16 cellular contexts compared by ENCODE assay signal in genomic region chr2:122009546-122009945, GRCh38.
DNase-seq lines count a peak whose midpoint lies in the region; ATAC-seq and TF ChIP-seq lines count a peak whose summit lies in the region.
"Had no signal": no experiment of that assay in that cellular context is flagged by ENCODE, and none has a peak within 500 bp of the region (broad histone marks: within the 10 kb centered on the region; RNA-seq: fewer than 3 reads in every experiment).

No MANE protein-coding gene starts in this region.

- H3K4me1 ChIP-seq in endodermal cell (ENCODE audit: control insufficient read depth, insufficient read depth, low read length), result peaks cover 21% of the 10 kb centered on the region
- H3K4me1 ChIP-seq in neuronal stem cell (ENCODE audit: control insufficient read depth in 2 of 2, insufficient read depth in 1 of 2, low read depth in 1 of 2, low read length in 2 of 2), result peaks cover 0 to 10% of the 10 kb centered on the region in 2 donors

- no peak overlapping the region for H2BK5ac ChIP-seq in neuronal stem cell (ENCODE audit: low read length)

- H2BK15ac ChIP-seq in neuronal stem cell (ENCODE audit: low read length), result no peak overlapping the region

- no peak overlapping the region for H3K23ac ChIP-seq in neuronal stem cell (ENCODE audit: low read depth, low read length, poor library complexity)

- H4K91ac ChIP-seq in neuronal stem cell (ENCODE audit: low read depth, low read length, poor library complexity), result no peak overlapping the region

- peaks cover 9% of the 10 kb centered on the region for H3K9me3 ChIP-seq in endodermal cell (ENCODE audit: control insufficient read depth, low read length)
- peaks cover 0 to 3% of the 10 kb centered on the region in 2 donors for H3K9me3 ChIP-seq in neuronal stem cell (replicated peaks in 1 of 2; ENCODE audit: control insufficient read depth in 2 of 2, insufficient read depth in 1 of 2, low read depth in 1 of 2, low read length in 2 of 2)
- H3K9me3 ChIP-seq: SK-N-SH had no signal

- H3K9ac ChIP-seq in endodermal cell (ENCODE audit: extremely low read depth, low read length, poor library complexity, severe bottlenecking), result no peak overlapping the region
- no peak overlapping the region for H3K9ac ChIP-seq in neuronal stem cell (ENCODE audit: low read depth, low read length, poor library complexity)
- H3K9ac ChIP-seq: SK-N-SH had no signal

- no peak overlapping the region for H2BK12ac ChIP-seq in neuronal stem cell (ENCODE audit: low read length)

- H3K27ac ChIP-seq in endodermal cell (ENCODE audit: low read depth, low read length) (no peak overlapping the region), neuronal stem cell (replicated peaks; ENCODE audit: low read length) (no peak overlapping the region)
- H3K27ac ChIP-seq: 22Rv1 had no signal

- H3K27ac Mint-ChIP-seq in endodermal cell, result no peak overlapping the region
- H3K27ac Mint-ChIP-seq: B cell; CD4-positive, alpha-beta memory T cell had no signal

- H3K14ac ChIP-seq in neuronal stem cell (ENCODE audit: low read length), result no peak overlapping the region

- DNase-seq in DMS153 (lab: John Stamatoyannopoulos, UW), result peak; percentile 47
- no peak for DNase-seq in DMS153 treated with DMSO at 0.1 percent for 48 hours (lab: John Stamatoyannopoulos, UW; ENCODE audit: unreplicated experiment)
- DNase-seq in NCI-H510A (lab: John Stamatoyannopoulos, UW), result peak; percentile 39
- DNase-seq in endodermal cell, result peak; percentile 62
- DNase-seq in neuronal stem cell (ENCODE audit: low spot score), result no peak
- DNase-seq in lower leg skin (ENCODE audit: low spot score in 2 of 2), result no peak
- no peak for DNase-seq in nucleus accumbens (lab: John Stamatoyannopoulos, UW)
- DNase-seq: CD4-positive, alpha-beta memory T cell; GOT3; NCI-H187; NCI-H524; Right ventricle myocardium superior; SK-N-SH had no signal

- peak overlapping the region; percentile 24 for H3K18ac ChIP-seq in neuronal stem cell (ENCODE audit: low read length)

- H4K8ac ChIP-seq in neuronal stem cell (ENCODE audit: low read depth, low read length), result no peak overlapping the region

- no peaks in the 10 kb centered on the region for H3K79me1 ChIP-seq in neuronal stem cell (ENCODE audit: low read depth, low read length)

- H3K27me3 ChIP-seq in endodermal cell (ENCODE audit: control insufficient read depth, insufficient read depth, low read length, poor library complexity, severe bottlenecking) (no peaks in the 10 kb centered on the region), neuronal stem cell (ENCODE audit: control insufficient read depth in 3 of 3, insufficient read depth in 3 of 3, low read depth in 1 of 3, low read length in 3 of 3) (no peaks in the 10 kb centered on the region)

- no peak for ATAC-seq in HG03342 (IDR thresholded peaks at IDR 0.05; ENCODE audit: unreplicated experiment)

- no peak overlapping the region for H3K4ac ChIP-seq in neuronal stem cell (ENCODE audit: low read length)

- 80 to 85% methylated on average over 2 to 4 of the region's 4 CpGs for WGBS in endodermal cell (ENCODE audit: insufficient coverage in 1 of 2, insufficient read length in 1 of 2), 2 experiments
- no CpG with 5 or more reads among the region's 4 CpGs for WGBS in neuronal stem cell (ENCODE audit: extremely low coverage in 2 of 2, insufficient read length in 2 of 2, insufficient replicate concordance in 1 of 2), 2 donors
- 35 to 45% methylated on average over 4 of the region's 4 CpGs for WGBS in lower leg skin, 2 donors

- peaks cover 10% of the 10 kb centered on the region for H3K9me3 Mint-ChIP-seq in endodermal cell

- no peak overlapping the region for H2AFZ ChIP-seq in neuronal stem cell (ENCODE audit: low read length)

- H3K36me3 Mint-ChIP-seq in endodermal cell (ENCODE audit: low read depth), result peaks cover 2% of the 10 kb centered on the region
- H3K36me3 Mint-ChIP-seq: CD4-positive, alpha-beta memory T cell had no signal

- TF ChIP-seq POLR2A in lower leg skin (IDR thresholded peaks at IDR 0.05), result no peak

- H3K4me1 Mint-ChIP-seq in endodermal cell, result peaks cover 47% of the 10 kb centered on the region
- H3K4me1 Mint-ChIP-seq: B cell; CD4-positive, alpha-beta memory T cell had no signal

- H3K4me3 Mint-ChIP-seq in endodermal cell, result no peak overlapping the region
- H3K4me3 Mint-ChIP-seq: B cell; CD4-positive, alpha-beta memory T cell had no signal

- H3K27me3 Mint-ChIP-seq in endodermal cell (ENCODE audit: insufficient read depth), result no peaks in the 10 kb centered on the region
- H3K27me3 Mint-ChIP-seq: B cell had no signal

- H2BK120ac ChIP-seq in neuronal stem cell (ENCODE audit: low read depth, low read length), result no peak overlapping the region

- H3K4me3 ChIP-seq in endodermal cell (ENCODE audit: low read length), result no peak overlapping the region
- H3K4me3 ChIP-seq in neuronal stem cell (ENCODE audit: low read length in 2 of 2), result no peak overlapping the region
- no peak overlapping the region for H3K4me3 ChIP-seq in lower leg skin (ENCODE audit: low read depth, poor library complexity, severe bottlenecking)

- H3K36me3 ChIP-seq in endodermal cell (ENCODE audit: control insufficient read depth, insufficient read depth, low read length) (no peaks in the 10 kb centered on the region), neuronal stem cell (replicated peaks in 1 of 2; ENCODE audit: control insufficient read depth in 2 of 2, insufficient read depth in 2 of 2, low read length in 2 of 2) (no peaks in the 10 kb centered on the region)

- H3K4me2 ChIP-seq in neuronal stem cell (ENCODE audit: insufficient read depth, low read length, poor library complexity, severe bottlenecking), result no peak overlapping the region
- H3K4me2 ChIP-seq: SK-N-SH had no signal

- TF ChIP-seq CTCF in endodermal cell (conservative IDR thresholded peaks at IDR 0.05) (no peak), lower leg skin (IDR thresholded peaks at IDR 0.05) (no peak)

- intact Hi-C loops in lower leg skin (cut with DNase I; ENCODE audit: low total_unique reads), result no loop called here

- no peak overlapping the region for H2AK5ac ChIP-seq in neuronal stem cell (ENCODE audit: low read depth, low read length)

Comparison
In these comparisons a context has a peak if more than half of its experiments do, and no peak if none do; other contexts are left out.
1. DNase-seq: peak in DMS153 (single experiment), NCI-H510A (single experiment) and endodermal cell (single experiment); none in DMS153 treated with DMSO at 0.1 percent for 48 hours (single experiment), neuronal stem cell (single experiment), lower leg skin (0 of 2) and nucleus accumbens (0 of 56).